In the genomic region with DNA sequence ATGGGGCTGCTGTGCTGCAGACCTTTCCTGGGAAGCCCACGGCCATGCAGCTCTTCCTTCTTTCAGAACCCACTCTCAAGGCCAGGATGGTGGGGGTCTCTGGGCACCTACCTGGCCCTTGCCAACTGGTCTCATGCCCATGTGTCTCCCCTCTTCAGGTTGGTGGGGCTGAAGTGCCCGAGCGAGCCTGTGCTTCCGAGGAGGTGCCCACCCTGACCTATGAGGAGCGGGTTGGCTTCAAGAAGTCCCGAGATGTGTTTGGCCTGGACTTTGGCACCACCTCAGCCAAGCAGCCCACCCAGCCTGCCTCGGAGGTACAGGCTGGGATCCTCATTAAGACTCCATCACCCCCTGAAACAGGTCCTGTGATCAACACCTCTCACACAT, we compare ENCODE assay signal across 10 cellular contexts. TPM values are rescaled to one million over a fixed set of nuclear protein-coding genes. Genes with fewer than 3 reads are reported as not detected.
"Had no signal": no experiment of that assay in that cellular context is flagged by ENCODE, and none has a peak within 500 bp of the region (broad histone marks: within the 10 kb centered on the region; RNA-seq: fewer than 3 reads in every experiment).

No MANE protein-coding gene starts in this region.

- H3K27ac ChIP-seq: HL-60, KMS-11 had no signal

- H3K4me2 ChIP-seq: KMS-11 had no signal

- DNase-seq: IMR-90, KBM-7, KG1 had no signal

- FAIRE-seq: HepG2, HTR-8/SVneo had no signal

- ATAC-seq: HepG2 had no signal

- H3K9ac ChIP-seq: KMS-11 had no signal

RNA-seq across cellular contexts. Expression of a gene that starts 22.9 kb away (rescaled TPM):
- polyA plus RNA-seq: IgD-negative memory B cell had no signal

RNA-seq across cellular contexts. Expression of a gene that starts 25.0 kb away (rescaled TPM):
- total RNA-seq: HT1080 had no signal

RNA-seq across cellular contexts. Expression of a gene that starts 40.3 kb away (rescaled TPM):
- total RNA-seq: HepG2, HT-29, HT1080, IMR-90 had no signal
- polyA plus RNA-seq: HepG2, IgD-negative memory B cell had no signal
